8 cellular contexts compared by ENCODE assay signal in genomic region chr7:44574286-44574872, GRCh38. TPM values are rescaled to one million over a fixed set of nuclear protein-coding genes. Genes with fewer than 3 reads are reported as not detected.
DNase-seq lines count a peak whose midpoint lies in the region; ATAC-seq and TF ChIP-seq lines count a peak whose summit lies in the region.

No MANE protein-coding gene starts in this region.

- in situ Hi-C loops in G401 (cut with HindIII; ENCODE audit: low sequenced_read_pairs), result loop anchor here (25.0 kb wide), 1 partner anchor 137 kb away; no protein-coding TSS in a partner anchor

- peak overlapping the region; percentile 97 for H3K9ac ChIP-seq in adipocyte (ENCODE audit: low read length)
- H3K9ac ChIP-seq in liver (ENCODE audit: low read depth in 1 of 2, low read length in 2 of 2), result peak overlapping the region; percentile 40 to 93

- peak overlapping the region; percentile 90 for H3K27ac ChIP-seq in left ventricle myocardium inferior (replicated peaks)
- peak overlapping the region; percentile 87 to 92 for H3K27ac ChIP-seq in liver (ENCODE audit: low read depth in 1 of 2, low read length in 2 of 2)
- H3K27ac ChIP-seq in urinary bladder (ENCODE audit: low read depth), result peak overlapping the region; percentile 85

- TF ChIP-seq CTCF in left ventricle myocardium inferior (IDR thresholded peaks at IDR 0.05; ENCODE audit: borderline replicate concordance) (no peak), liver (IDR thresholded peaks at IDR 0.05; ENCODE audit: low read depth, low read length, missing input control) (no peak)

- DNase-seq in left ventricle myocardium inferior (no peak), left ventricle myocardium superior (no peak), adipocyte (ENCODE audit: low read depth) (no peak), G401 (ENCODE audit: low spot score) (no peak), GDM1 (lab: John Stamatoyannopoulos, UW) (no peak)
- no peak for DNase-seq in activated effector memory CD4-positive, alpha-beta T cell treated with Interleukin-2 at 50 U/mL for 16 hours

- intact Hi-C loops in left ventricle myocardium inferior (cut with micrococcal nuclease) (no loop called here), left ventricle myocardium superior (cut with micrococcal nuclease) (no loop called here)

- no peak for ATAC-seq in left ventricle myocardium superior

- H3K9me3 ChIP-seq in left ventricle myocardium inferior (replicated peaks), result no peaks in the 10 kb centered on the region
- H3K9me3 ChIP-seq in adipocyte (ENCODE audit: control insufficient read depth, low read length), result no peaks in the 10 kb centered on the region
- no peaks in the 10 kb centered on the region for H3K9me3 ChIP-seq in liver (ENCODE audit: control insufficient read depth in 4 of 4, low read length in 3 of 4)

- TF ChIP-seq RAD21 in liver (IDR thresholded peaks at IDR 0.05), result no peak

- H3K36me3 ChIP-seq in left ventricle myocardium inferior (peaks cover 52% of the 10 kb centered on the region), adipocyte (ENCODE audit: control insufficient read depth, insufficient read depth, low read length, severe bottlenecking) (peaks cover 58% of the 10 kb centered on the region), liver (ENCODE audit: control insufficient read depth in 4 of 4, insufficient read depth in 3 of 4, low read depth in 1 of 4, low read length in 3 of 4) (peaks cover 19 to 41% (median 38%) of the 10 kb centered on the region in 4 donors), urinary bladder (ENCODE audit: insufficient read depth) (no peaks in the 10 kb centered on the region)

- no peaks in the 10 kb centered on the region for H3K27me3 ChIP-seq in left ventricle myocardium inferior (ENCODE audit: low read depth)
- H3K27me3 ChIP-seq in adipocyte (replicated peaks; ENCODE audit: control insufficient read depth, insufficient read depth, low read length), result no peaks in the 10 kb centered on the region
- no peaks in the 10 kb centered on the region for H3K27me3 ChIP-seq in liver (ENCODE audit: control insufficient read depth in 4 of 4, insufficient read depth in 4 of 4, low read length in 3 of 4)

- H3K4me1 ChIP-seq in left ventricle myocardium inferior, result peaks cover 34% of the 10 kb centered on the region
- H3K4me1 ChIP-seq in adipocyte (ENCODE audit: control insufficient read depth, insufficient read depth, low read length), result peaks cover 26% of the 10 kb centered on the region
- peaks cover 3 to 28% (median 21%) of the 10 kb centered on the region in 4 donors for H3K4me1 ChIP-seq in liver (ENCODE audit: control insufficient read depth in 4 of 4, insufficient read depth in 4 of 4, low read length in 3 of 4)
- no peaks in the 10 kb centered on the region for H3K4me1 ChIP-seq in urinary bladder (ENCODE audit: insufficient read depth)

- peak overlapping the region; percentile 95 for H3K4me3 ChIP-seq in left ventricle myocardium inferior
- peak overlapping the region; percentile 99 for H3K4me3 ChIP-seq in adipocyte (ENCODE audit: low read length)
- peak overlapping the region; percentile 65 to 100 (median 96) for H3K4me3 ChIP-seq in liver (ENCODE audit: low read depth in 1 of 3, low read length in 3 of 3)
- H3K4me3 ChIP-seq in urinary bladder (ENCODE audit: low read depth, low read length), result peak overlapping the region; percentile 77

- WGBS in liver, result 37% methylated on average over 18 of the region's 18 CpGs
- WGBS in urinary bladder, result 27% methylated on average over 18 of the region's 18 CpGs

TF ChIP-seq in liver, 16 proteins besides CTCF, POLR2A, EP300 and RAD21:
- TF ChIP-seq JUND (IDR thresholded peaks at IDR 0.05), result no peak
- no peak for TF ChIP-seq REST (IDR thresholded peaks at IDR 0.05)
- TF ChIP-seq FOXA1 (IDR thresholded peaks at IDR 0.05), result no peak
- TF ChIP-seq HNF4G (IDR thresholded peaks at IDR 0.05), result no peak
- TF ChIP-seq ZBTB33 (IDR thresholded peaks at IDR 0.05), result no peak
- no peak for TF ChIP-seq EGR1 (IDR thresholded peaks at IDR 0.05; ENCODE audit: low read depth in 2 of 2)
- no peak for TF ChIP-seq HNF4A (conservative IDR thresholded peaks at IDR 0.05)
- no peak for TF ChIP-seq TAF1 (conservative IDR thresholded peaks at IDR 0.05)
- no peak for TF ChIP-seq RXRA (IDR thresholded peaks at IDR 0.05)
- TF ChIP-seq SP1 (IDR thresholded peaks at IDR 0.05), result no peak
- TF ChIP-seq YY1 (IDR thresholded peaks at IDR 0.05), result no peak
- no peak for TF ChIP-seq MAX (IDR thresholded peaks at IDR 0.05)
- TF ChIP-seq ATF3 (IDR thresholded peaks at IDR 0.05), result no peak
- TF ChIP-seq GABPA (IDR thresholded peaks at IDR 0.05 in 1 of 2, conservative IDR thresholded peaks at IDR 0.05 in 1 of 2), result no peak
- TF ChIP-seq NR2F2 (IDR thresholded peaks at IDR 0.05), result no peak
- no peak for TF ChIP-seq FOXA2 (IDR thresholded peaks at IDR 0.05)

RNA-seq across cellular contexts. Expression of gene DDX56, which starts 0.7 kb away (rescaled TPM):
- 27.1 TPM for total RNA-seq in left ventricle myocardium inferior
- total RNA-seq in left ventricle myocardium superior, result 31.6 TPM
- total RNA-seq in liver, result 10 to 100 TPM; 24.3 to 42.1 TPM
- 10 to 100 TPM; 31.1 to 32.6 TPM for polyA plus RNA-seq in liver
- 34.7 TPM for total RNA-seq in urinary bladder
- 44.6 TPM for polyA plus RNA-seq in urinary bladder
- 101 and 124 TPM in 2 replicates for total RNA-seq in G401 (2014; rRNA removed; shearing (Covaris generic))

RNA-seq across cellular contexts. Expression of gene TMED4, which starts 7.7 kb away (rescaled TPM):
- total RNA-seq in left ventricle myocardium inferior (61.9 TPM), left ventricle myocardium superior (56.7 TPM), liver (10 to 100 TPM; 46.5 to 97.1 TPM), urinary bladder (92.6 TPM)
- polyA plus RNA-seq in liver (10 to 100 TPM; 26.9 to 47.4 TPM), urinary bladder (70.3 TPM)
- total RNA-seq in G401 (2014; rRNA removed; shearing (Covaris generic)), result 105 and 124 TPM in 2 replicates

RNA-seq across cellular contexts. Expression of gene OGDH, which starts 32.0 kb away (rescaled TPM):
- total RNA-seq in left ventricle myocardium inferior (677 TPM), left ventricle myocardium superior (701 TPM), liver (10 to 100 TPM; 49.6 to 71.2 TPM), urinary bladder (43.1 TPM)
- polyA plus RNA-seq in liver (10 to 100 TPM; 10.8 to 32.8 TPM), urinary bladder (83.5 TPM)
- 66.4 and 78.8 TPM in 2 replicates for total RNA-seq in G401 (2014; rRNA removed; shearing (Covaris generic))

RNA-seq across cellular contexts. Expression of gene NPC1L1, which starts 33.2 kb away (rescaled TPM):
- total RNA-seq in left ventricle myocardium inferior (0.19 TPM), left ventricle myocardium superior (not detected), liver (10 to 100 TPM in 1 of 2 donors, 1 to 10 TPM in 1; 7.2 to 16.4 TPM), urinary bladder (not detected)
- polyA plus RNA-seq in liver (10 to 100 TPM; 14.2 to 22.1 TPM), urinary bladder (0.25 TPM)
- total RNA-seq in G401 (2014; rRNA removed; shearing (Covaris generic)), result not detected in 2 replicates
